ENCODE assay signal across 11 cellular contexts in the genomic region with DNA sequence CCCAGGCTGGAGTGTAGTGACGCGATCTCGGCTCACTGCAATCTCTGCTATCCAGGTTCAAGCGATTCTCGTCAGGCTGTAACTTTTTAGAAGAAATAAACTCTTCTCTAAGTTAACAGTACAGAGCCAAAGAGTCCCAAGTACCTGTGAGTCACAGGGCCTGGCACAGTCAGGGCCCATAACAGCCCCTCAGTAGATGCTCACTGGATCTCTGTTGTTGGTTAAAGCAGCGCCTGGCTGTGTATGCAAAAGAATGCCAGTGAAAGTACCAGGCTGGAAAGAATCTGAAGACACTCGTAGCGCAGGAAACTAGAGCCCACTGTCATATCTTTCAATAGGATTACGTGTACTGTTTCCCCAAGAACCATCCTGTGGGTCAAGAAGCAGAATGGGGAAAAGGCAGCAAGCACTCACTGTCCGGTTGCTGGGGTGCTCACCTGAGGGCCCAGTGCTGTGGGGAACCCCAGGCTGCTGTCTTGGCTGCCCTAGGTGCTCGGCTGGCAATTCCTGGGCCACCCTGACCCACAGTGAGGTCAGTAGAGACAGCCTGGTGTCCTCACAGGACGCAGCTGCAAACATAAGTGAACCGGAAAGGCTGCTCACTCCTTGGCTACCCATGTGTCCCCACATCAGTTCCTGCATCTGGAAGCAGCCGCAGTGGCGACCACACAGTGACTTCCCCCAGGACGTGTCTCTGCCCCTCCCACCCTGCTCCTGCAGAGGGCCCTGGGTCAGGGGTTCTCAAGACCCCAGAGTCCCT. TPM values are rescaled to one million over a fixed set of nuclear protein-coding genes. Genes with fewer than 3 reads are reported as not detected.
DNase-seq lines count a peak whose midpoint lies in the region; ATAC-seq and TF ChIP-seq lines count a peak whose summit lies in the region.
"Had no signal": no experiment of that assay in that cellular context is flagged by ENCODE, and none has a peak within 500 bp of the region (broad histone marks: within the 10 kb centered on the region; RNA-seq: fewer than 3 reads in every experiment).

No MANE protein-coding gene starts in this region.

- TF ChIP-seq EP300 in SK-N-SH (IDR thresholded peaks at IDR 0.05; ENCODE audit: borderline replicate concordance in 1 of 2, low read depth in 1 of 2, low read length in 1 of 2): no peak
- no peak for TF ChIP-seq EP300 in ovary (IDR thresholded peaks at IDR 0.05)

- H3K4me1 ChIP-seq in SK-N-SH (ENCODE audit: control insufficient read depth in 1 of 2, insufficient read depth in 2 of 2, low read depth in 1 of 2, low read length in 1 of 2) (peaks cover 11 to 40% of the 10 kb centered on the region in 2 experiments; a peak in 2 of 4 replicates), ovary (ENCODE audit: insufficient read depth) (peaks cover 12% of the 10 kb centered on the region), MM.1S (ENCODE audit: low read length) (peaks cover 20% of the 10 kb centered on the region)

- no peaks in the 10 kb centered on the region for H3K9me3 Mint-ChIP-seq in activated naive CD4-positive, alpha-beta T cell treated with anti-CD3 and anti-CD28 coated beads, Interleukin-2, amount 50 U/mL, for 72 hours

- H3F3A ChIP-seq in SK-N-SH (replicated peaks; ENCODE audit: insufficient read depth) (peaks cover 24% of the 10 kb centered on the region), MM.1S (ENCODE audit: insufficient read depth, low read length) (peaks cover 26% of the 10 kb centered on the region)

- no peaks in the 10 kb centered on the region for H3K27me3 ChIP-seq in SK-N-SH (ENCODE audit: insufficient read depth)
- no peaks in the 10 kb centered on the region for H3K27me3 ChIP-seq in ovary
- H3K27me3 ChIP-seq in MM.1S (replicated peaks; ENCODE audit: insufficient read depth, low read length): no peaks in the 10 kb centered on the region
- H3K27me3 ChIP-seq: tibial artery had no signal

- H3K27ac ChIP-seq in SK-N-SH (ENCODE audit: low read depth in 2 of 2, low read length in 1 of 2): peak overlapping the region in 1 of 2 experiments; percentile 12; a peak in 1 of 4 replicates
- H3K27ac ChIP-seq in ovary: no peak overlapping the region
- H3K27ac ChIP-seq in MM.1S (ENCODE audit: low read length): no peak overlapping the region
- H3K27ac ChIP-seq: tibial artery had no signal

- TF ChIP-seq POLR2A in ovary (IDR thresholded peaks at IDR 0.05): no peak

- no peak overlapping the region for H3K9ac ChIP-seq in SK-N-SH
- H3K9ac ChIP-seq in MM.1S (ENCODE audit: low read length): no peak overlapping the region

- DNase-seq in SK-N-SH: no peak
- DNase-seq in KBM-7: peak; percentile 69
- DNase-seq in activated naive CD4-positive, alpha-beta T cell treated with anti-CD3 and anti-CD28 coated beads, Interleukin-2, amount 50 U/mL, for 72 hours (ENCODE audit: low spot score in 2 of 2): peak in 1 of 2 donors; percentile 52
- peak in 3 of 5 donors; percentile 18 to 35 (median 23) for DNase-seq in ovary
- no peak for DNase-seq in MM.1S
- no peak for DNase-seq in cerebellar nuclear complex (lab: John Stamatoyannopoulos, UW)
- DNase-seq: activated CD4-positive, CD25-positive, alpha-beta regulatory T cell; NCI-H146 had no signal

- H3K36me3 ChIP-seq in SK-N-SH (replicated peaks in 1 of 2; ENCODE audit: control insufficient read depth in 1 of 2, insufficient read depth in 2 of 2, low read length in 1 of 2) (peaks cover 12 to 32% of the 10 kb centered on the region in 2 experiments), ovary (no peaks in the 10 kb centered on the region), MM.1S (replicated peaks; ENCODE audit: insufficient read depth, low read length) (no peaks in the 10 kb centered on the region)

- H2AFZ ChIP-seq in SK-N-SH (ENCODE audit: low read depth): no peak overlapping the region
- no peak overlapping the region for H2AFZ ChIP-seq in MM.1S (ENCODE audit: low read length)

- ATAC-seq in SK-N-SH treated with all-trans-retinoic acid at 6 μM for 48 hours: no peak
- ATAC-seq in activated naive CD4-positive, alpha-beta T cell treated with anti-CD3 and anti-CD28 coated beads, Interleukin-2, amount 50 U/mL, for 72 hours: no peak
- ATAC-seq in HG02571 (IDR thresholded peaks at IDR 0.05; ENCODE audit: unreplicated experiment): no peak

- no peak for TF ChIP-seq CTCF in SK-N-SH (IDR thresholded peaks at IDR 0.05)
- TF ChIP-seq CTCF in ovary (IDR thresholded peaks at IDR 0.05): no peak
- TF ChIP-seq CTCF in MM.1S (IDR thresholded peaks at IDR 0.05; ENCODE audit: low read length): no peak

- H3K9me2 ChIP-seq in SK-N-SH (no peaks in the 10 kb centered on the region), MM.1S (replicated peaks; ENCODE audit: insufficient read depth, low read length) (no peaks in the 10 kb centered on the region)

- no peak overlapping the region for H3K4me3 ChIP-seq in SK-N-SH (ENCODE audit: low read depth in 2 of 2, low read length in 1 of 2)
- H3K4me3 ChIP-seq in ovary: no peak overlapping the region
- H3K4me3 ChIP-seq in MM.1S (ENCODE audit: low read length): no peak overlapping the region
- H3K4me3 ChIP-seq: tibial artery had no signal

- no peak for TF ChIP-seq RAD21 in SK-N-SH (IDR thresholded peaks at IDR 0.05; ENCODE audit: low read length)

- H3K4me2 ChIP-seq in SK-N-SH: no peak overlapping the region
- H3K4me2 ChIP-seq in MM.1S (ENCODE audit: low read depth, low read length): no peak overlapping the region; the same call in 1 of the 2 replicates

- H3K27ac Mint-ChIP-seq in activated naive CD4-positive, alpha-beta T cell treated with anti-CD3 and anti-CD28 coated beads, Interleukin-2, amount 50 U/mL, for 72 hours: peak overlapping the region; percentile 74 to 86

- no peaks in the 10 kb centered on the region for H3K9me3 ChIP-seq in SK-N-SH
- no peaks in the 10 kb centered on the region for H3K9me3 ChIP-seq in ovary
- no peaks in the 10 kb centered on the region for H3K9me3 ChIP-seq in MM.1S (replicated peaks; ENCODE audit: insufficient read depth, low read length)
- H3K9me3 ChIP-seq: tibial artery had no signal

- POLR2A ChIA-PET in SK-N-SH (lab: Yijun Ruan, JAX): no interaction called here

- intact Hi-C loops in ovary (cut with DNase I): no loop called here

- H3K79me2 ChIP-seq in SK-N-SH (ENCODE audit: insufficient read depth) (peaks cover 86% of the 10 kb centered on the region), MM.1S (ENCODE audit: low read length) (peaks cover 93% of the 10 kb centered on the region)

- 89% methylated on average over 9 of the region's 16 CpGs for WGBS in SK-N-SH (ENCODE audit: low lambda C conversion rate)
- 64 to 73% (median 66%) methylated on average over 16 of the region's 16 CpGs for WGBS in ovary, 3 donors

- CTCF ChIA-PET in SK-N-SH (lab: Yijun Ruan, JAX): no interaction called here

- in situ Hi-C loops in KBM-7 (cut with MboI; ENCODE audit: low pct_unique_long_range_greater_than_20kb, low sequenced_read_pairs): no loop called here

- peaks cover 38 to 44% of the 10 kb centered on the region in 2 donors for H3K36me3 Mint-ChIP-seq in activated naive CD4-positive, alpha-beta T cell treated with anti-CD3 and anti-CD28 coated beads, Interleukin-2, amount 50 U/mL, for 72 hours

- peaks cover 9% of the 10 kb centered on the region for H4K20me1 ChIP-seq in SK-N-SH (ENCODE audit: insufficient read depth)
- H4K20me1 ChIP-seq in MM.1S (ENCODE audit: insufficient read depth, low read length): peaks cover 11% of the 10 kb centered on the region; the same call in 1 of the 2 replicates

TF ChIP-seq in SK-N-SH, 30 proteins besides CTCF, POLR2A, EP300 and RAD21 (continues in another document):
- TF ChIP-seq GABPA (IDR thresholded peaks at IDR 0.05; ENCODE audit: low read depth): no peak

TF ChIP-seq in SK-N-SH treated with all-trans-retinoic acid at 6 μM for 48 hours, 23 proteins besides CTCF, POLR2A, EP300 and RAD21 (continues in another document):
- no peak for TF ChIP-seq ZFP30 (CRISPR knock-in tag; IDR thresholded peaks at IDR 0.05)

RNA-seq across cellular contexts. Expression of a gene that starts 3.1 kb away (rescaled TPM):
- 51.5 and 64.3 TPM in 2 replicates for polyA plus RNA-seq in SK-N-SH (2012; rRNA removed)
- polyA plus RNA-seq in SK-N-SH (2012; cell fraction: cytosol; rRNA removed): 69.5 and 78.4 TPM in 2 replicates
- polyA plus RNA-seq in SK-N-SH (2012; cell fraction: nucleus; rRNA removed): 30.8 and 40.1 TPM in 2 replicates
- 100 to 1,000 TPM in 1 of 2 donors, 10 to 100 TPM in 1; 73.0 to 110 TPM for total RNA-seq in activated naive CD4-positive, alpha-beta T cell treated with anti-CD3 and anti-CD28 coated beads, Interleukin-2, amount 50 U/mL, for 72 hours
- total RNA-seq in ovary: 10 to 100 TPM; 32.0 to 51.4 (median 36.7) TPM
- 10 to 100 TPM; 30.9 to 64.8 TPM for polyA plus RNA-seq in ovary

RNA-seq across cellular contexts. Expression of a gene that starts 5.9 kb away (rescaled TPM):
- 36.5 and 43.9 TPM in 2 replicates for polyA plus RNA-seq in SK-N-SH (2012; rRNA removed)
- 16.4 and 29.5 TPM in 2 replicates for polyA plus RNA-seq in SK-N-SH (2012; cell fraction: cytosol; rRNA removed)
- polyA plus RNA-seq in SK-N-SH (2012; cell fraction: nucleus; rRNA removed): 68.2 and 69.8 TPM in 2 replicates
- total RNA-seq in activated naive CD4-positive, alpha-beta T cell treated with anti-CD3 and anti-CD28 coated beads, Interleukin-2, amount 50 U/mL, for 72 hours: 10 to 100 TPM; 12.7 to 14.9 TPM
- 10 to 100 TPM; 27.6 to 42.5 (median 40.3) TPM for total RNA-seq in ovary
- 10 to 100 TPM in 1 of 2 donors, 1 to 10 TPM in 1; 5.6 to 43.2 TPM for polyA plus RNA-seq in ovary

RNA-seq across cellular contexts. Expression of a gene that starts 6.1 kb away (rescaled TPM):
- polyA plus RNA-seq in SK-N-SH (2012; rRNA removed) (29.2 and 49.5 TPM in 2 replicates), ovary (1 to 10 TPM; 5.3 to 7.0 TPM)
- polyA plus RNA-seq in SK-N-SH (2012; cell fraction: cytosol; rRNA removed): 24.5 and 30.6 TPM in 2 replicates
- polyA plus RNA-seq in SK-N-SH (2012; cell fraction: nucleus; rRNA removed): 89.9 and 151 TPM in 2 replicates
- total RNA-seq in activated naive CD4-positive, alpha-beta T cell treated with anti-CD3 and anti-CD28 coated beads, Interleukin-2, amount 50 U/mL, for 72 hours: 100 to 1,000 TPM; 195 to 295 TPM
- 10 to 100 TPM in 1 of 7 donors, 1 to 10 TPM in 6; 2.1 to 10.4 (median 6.0) TPM for total RNA-seq in ovary

RNA-seq across cellular contexts. Expression of a gene that starts 31.1 kb away (rescaled TPM):
- 7.6 and 8.3 TPM in 2 replicates for polyA plus RNA-seq in SK-N-SH (2012; rRNA removed)
- 2.8 and 6.0 TPM in 2 replicates for polyA plus RNA-seq in SK-N-SH (2012; cell fraction: cytosol; rRNA removed)
- 12.1 and 12.9 TPM in 2 replicates for polyA plus RNA-seq in SK-N-SH (2012; cell fraction: nucleus; rRNA removed)
- total RNA-seq in activated naive CD4-positive, alpha-beta T cell treated with anti-CD3 and anti-CD28 coated beads, Interleukin-2, amount 50 U/mL, for 72 hours: 1 to 10 TPM; 3.0 to 5.4 TPM
- 1 to 10 TPM; 1.7 to 5.1 (median 2.4) TPM for total RNA-seq in ovary
- 1 to 10 TPM in 1 of 2 donors, under 1 TPM in 1; 0.32 to 4.3 TPM for polyA plus RNA-seq in ovary

Comparison
In these comparisons a context has a peak if more than half of its experiments do, and no peak if none do; other contexts are left out.
1. DNase-seq: peak in KBM-7 (single experiment) and ovary (3 of 5); none in SK-N-SH (single experiment), MM.1S (single experiment) and cerebellar nuclear complex (0 of 2).
2. RNA of a gene that starts 6.1 kb away (total RNA-seq): 195 to 295 TPM in activated naive CD4-positive, alpha-beta T cell treated with anti-CD3 and anti-CD28 coated beads, Interleukin-2, amount 50 U/mL, for 72 hours; 2.1 to 10.4 TPM in ovary; every median in the first group is over 10 times any median in the second.